Comparison of ENCODE assay signal across 2 cellular contexts in the genomic region with DNA sequence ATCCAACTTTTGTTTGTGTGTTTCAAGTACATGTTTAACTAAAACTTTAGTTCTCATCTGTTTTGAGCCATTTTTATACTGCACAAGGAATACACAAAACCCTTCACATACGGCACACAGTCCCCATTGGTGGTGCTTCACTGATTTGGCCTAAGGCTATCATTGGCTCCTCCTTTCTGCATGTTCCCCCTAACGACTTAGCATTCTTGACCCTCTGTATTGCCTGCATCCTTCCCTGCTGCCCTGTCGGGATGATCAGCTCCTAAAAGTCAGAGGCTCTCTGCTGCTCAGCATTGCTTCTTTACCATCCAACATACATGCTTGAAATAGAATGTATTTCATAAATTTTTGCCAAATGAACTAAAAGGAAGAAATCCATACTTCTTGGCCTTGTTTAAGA.
TF ChIP-seq lines count a peak whose summit lies in the region.

No MANE protein-coding gene starts in this region.

TF ChIP-seq in GM23338, 12 proteins besides CTCF, POLR2A, EP300 and RAD21:
- no peak for TF ChIP-seq EZH2phosphoT487 (IDR thresholded peaks at IDR 0.05; ENCODE audit: unreplicated experiment)
- TF ChIP-seq STAT1 (IDR thresholded peaks at IDR 0.05; ENCODE audit: unreplicated experiment), result no peak
- TF ChIP-seq, protein P1, sequence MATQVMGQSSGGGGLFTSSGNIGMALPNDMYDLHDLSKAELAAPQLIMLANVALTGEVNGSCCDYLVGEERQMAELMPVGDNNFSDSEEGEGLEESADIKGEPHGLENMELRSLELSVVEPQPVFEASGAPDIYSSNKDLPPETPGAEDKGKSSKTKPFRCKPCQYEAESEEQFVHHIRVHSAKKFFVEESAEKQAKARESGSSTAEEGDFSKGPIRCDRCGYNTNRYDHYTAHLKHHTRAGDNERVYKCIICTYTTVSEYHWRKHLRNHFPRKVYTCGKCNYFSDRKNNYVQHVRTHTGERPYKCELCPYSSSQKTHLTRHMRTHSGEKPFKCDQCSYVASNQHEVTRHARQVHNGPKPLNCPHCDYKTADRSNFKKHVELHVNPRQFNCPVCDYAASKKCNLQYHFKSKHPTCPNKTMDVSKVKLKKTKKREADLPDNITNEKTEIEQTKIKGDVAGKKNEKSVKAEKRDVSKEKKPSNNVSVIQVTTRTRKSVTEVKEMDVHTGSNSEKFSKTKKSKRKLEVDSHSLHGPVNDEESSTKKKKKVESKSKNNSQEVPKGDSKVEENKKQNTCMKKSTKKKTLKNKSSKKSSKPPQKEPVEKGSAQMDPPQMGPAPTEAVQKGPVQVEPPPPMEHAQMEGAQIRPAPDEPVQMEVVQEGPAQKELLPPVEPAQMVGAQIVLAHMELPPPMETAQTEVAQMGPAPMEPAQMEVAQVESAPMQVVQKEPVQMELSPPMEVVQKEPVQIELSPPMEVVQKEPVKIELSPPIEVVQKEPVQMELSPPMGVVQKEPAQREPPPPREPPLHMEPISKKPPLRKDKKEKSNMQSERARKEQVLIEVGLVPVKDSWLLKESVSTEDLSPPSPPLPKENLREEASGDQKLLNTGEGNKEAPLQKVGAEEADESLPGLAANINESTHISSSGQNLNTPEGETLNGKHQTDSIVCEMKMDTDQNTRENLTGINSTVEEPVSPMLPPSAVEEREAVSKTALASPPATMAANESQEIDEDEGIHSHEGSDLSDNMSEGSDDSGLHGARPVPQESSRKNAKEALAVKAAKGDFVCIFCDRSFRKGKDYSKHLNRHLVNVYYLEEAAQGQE (IDR thresholded peaks at IDR 0.05; ENCODE audit: unreplicated experiment), result no peak
- no peak for TF ChIP-seq NANOG (IDR thresholded peaks at IDR 0.05; ENCODE audit: borderline replicate concordance)
- no peak for TF ChIP-seq JUNB (IDR thresholded peaks at IDR 0.05; ENCODE audit: unreplicated experiment)
- no peak for TF ChIP-seq POLR2AphosphoS5 (IDR thresholded peaks at IDR 0.05; ENCODE audit: low read depth)
- TF ChIP-seq, protein P2, sequence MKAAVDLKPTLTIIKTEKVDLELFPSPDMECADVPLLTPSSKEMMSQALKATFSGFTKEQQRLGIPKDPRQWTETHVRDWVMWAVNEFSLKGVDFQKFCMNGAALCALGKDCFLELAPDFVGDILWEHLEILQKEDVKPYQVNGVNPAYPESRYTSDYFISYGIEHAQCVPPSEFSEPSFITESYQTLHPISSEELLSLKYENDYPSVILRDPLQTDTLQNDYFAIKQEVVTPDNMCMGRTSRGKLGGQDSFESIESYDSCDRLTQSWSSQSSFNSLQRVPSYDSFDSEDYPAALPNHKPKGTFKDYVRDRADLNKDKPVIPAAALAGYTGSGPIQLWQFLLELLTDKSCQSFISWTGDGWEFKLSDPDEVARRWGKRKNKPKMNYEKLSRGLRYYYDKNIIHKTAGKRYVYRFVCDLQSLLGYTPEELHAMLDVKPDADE (IDR thresholded peaks at IDR 0.05), result no peak

TF ChIP-seq in H1, 55 proteins besides CTCF, POLR2A, EP300 and RAD21:
- TF ChIP-seq FOSL1 (IDR thresholded peaks at IDR 0.05; ENCODE audit: insufficient read depth, low read depth, low read length), result no peak
TF ChIP-seq in H1: peak in this region for 0.
